ENCODE assay signal across 1 cellular context in the genomic region with DNA sequence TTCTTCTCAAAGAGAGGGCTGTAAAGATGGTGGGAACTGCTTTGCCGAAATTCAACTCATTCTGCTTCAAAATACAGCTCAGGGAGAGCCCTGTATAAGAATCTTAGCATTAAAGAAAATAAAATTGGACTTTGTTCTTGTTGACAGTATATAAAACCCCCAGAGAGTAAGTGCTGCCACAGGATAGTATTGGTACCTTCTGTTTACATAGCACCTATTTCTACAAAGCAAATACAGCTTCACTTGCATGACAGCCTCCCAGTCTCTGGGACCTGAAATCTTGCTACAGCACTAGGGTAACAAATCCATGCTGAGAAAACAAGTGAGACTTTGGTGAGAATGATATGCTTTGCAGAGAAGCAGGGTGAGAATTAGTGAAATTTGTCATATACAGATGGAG.
TF ChIP-seq lines count a peak whose summit lies in the region.

No MANE protein-coding gene starts in this region.

TF ChIP-seq in WTC11, 78 proteins besides CTCF, POLR2A, EP300 and RAD21 (continued from another document):
- TF ChIP-seq, protein P1, sequence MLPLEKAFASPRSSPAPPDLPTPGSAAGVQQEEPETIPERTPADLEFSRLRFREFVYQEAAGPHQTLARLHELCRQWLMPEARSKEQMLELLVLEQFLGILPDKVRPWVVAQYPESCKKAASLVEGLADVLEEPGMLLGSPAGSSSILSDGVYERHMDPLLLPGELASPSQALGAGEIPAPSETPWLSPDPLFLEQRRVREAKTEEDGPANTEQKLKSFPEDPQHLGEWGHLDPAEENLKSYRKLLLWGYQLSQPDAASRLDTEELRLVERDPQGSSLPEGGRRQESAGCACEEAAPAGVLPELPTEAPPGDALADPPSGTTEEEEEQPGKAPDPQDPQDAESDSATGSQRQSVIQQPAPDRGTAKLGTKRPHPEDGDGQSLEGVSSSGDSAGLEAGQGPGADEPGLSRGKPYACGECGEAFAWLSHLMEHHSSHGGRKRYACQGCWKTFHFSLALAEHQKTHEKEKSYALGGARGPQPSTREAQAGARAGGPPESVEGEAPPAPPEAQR (CRISPR knock-in tag; IDR thresholded peaks at IDR 0.05) = no peak
- TF ChIP-seq, protein P2, sequence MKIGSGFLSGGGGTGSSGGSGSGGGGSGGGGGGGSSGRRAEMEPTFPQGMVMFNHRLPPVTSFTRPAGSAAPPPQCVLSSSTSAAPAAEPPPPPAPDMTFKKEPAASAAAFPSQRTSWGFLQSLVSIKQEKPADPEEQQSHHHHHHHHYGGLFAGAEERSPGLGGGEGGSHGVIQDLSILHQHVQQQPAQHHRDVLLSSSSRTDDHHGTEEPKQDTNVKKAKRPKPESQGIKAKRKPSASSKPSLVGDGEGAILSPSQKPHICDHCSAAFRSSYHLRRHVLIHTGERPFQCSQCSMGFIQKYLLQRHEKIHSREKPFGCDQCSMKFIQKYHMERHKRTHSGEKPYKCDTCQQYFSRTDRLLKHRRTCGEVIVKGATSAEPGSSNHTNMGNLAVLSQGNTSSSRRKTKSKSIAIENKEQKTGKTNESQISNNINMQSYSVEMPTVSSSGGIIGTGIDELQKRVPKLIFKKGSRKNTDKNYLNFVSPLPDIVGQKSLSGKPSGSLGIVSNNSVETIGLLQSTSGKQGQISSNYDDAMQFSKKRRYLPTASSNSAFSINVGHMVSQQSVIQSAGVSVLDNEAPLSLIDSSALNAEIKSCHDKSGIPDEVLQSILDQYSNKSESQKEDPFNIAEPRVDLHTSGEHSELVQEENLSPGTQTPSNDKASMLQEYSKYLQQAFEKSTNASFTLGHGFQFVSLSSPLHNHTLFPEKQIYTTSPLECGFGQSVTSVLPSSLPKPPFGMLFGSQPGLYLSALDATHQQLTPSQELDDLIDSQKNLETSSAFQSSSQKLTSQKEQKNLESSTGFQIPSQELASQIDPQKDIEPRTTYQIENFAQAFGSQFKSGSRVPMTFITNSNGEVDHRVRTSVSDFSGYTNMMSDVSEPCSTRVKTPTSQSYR (CRISPR knock-in tag; IDR thresholded peaks at IDR 0.05) = no peak
- no peak for TF ChIP-seq KAT7 (CRISPR knock-in tag; IDR thresholded peaks at IDR 0.05; ENCODE audit: borderline replicate concordance)
